ENCODE assay signal across 27 cellular contexts in the genomic region with DNA sequence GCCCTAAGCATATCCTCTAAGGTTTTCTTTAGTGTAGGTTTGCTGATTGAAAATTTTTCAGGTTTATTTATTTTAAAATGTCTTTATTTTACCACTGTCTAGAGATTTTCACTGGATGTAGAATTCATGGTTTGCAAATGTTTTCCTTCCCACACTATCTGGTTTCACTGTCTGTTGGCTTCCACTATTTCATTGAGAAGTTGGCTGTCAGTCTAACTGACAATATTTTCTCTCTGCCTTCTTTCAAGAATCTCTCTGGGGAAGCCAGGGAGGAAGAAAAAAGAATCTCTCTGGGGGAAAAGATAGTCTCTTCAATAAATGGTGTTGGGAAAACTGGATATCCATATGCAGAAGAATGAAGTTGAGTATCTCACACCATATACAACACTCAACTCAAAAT.
"Had no signal": no experiment of that assay in that cellular context is flagged by ENCODE, and none has a peak within 500 bp of the region (broad histone marks: within the 10 kb centered on the region; RNA-seq: fewer than 3 reads in every experiment).

No MANE protein-coding gene starts in this region.

- H3K4me3 ChIP-seq: colonic mucosa, esophagus muscularis mucosa, gastrocnemius medialis, heart left ventricle had no signal

- H3K27me3 Mint-ChIP-seq: activated CD4-positive, alpha-beta memory T cell treated with anti-CD3 and anti-CD28 coated beads, Interleukin-2, amount 10 ng/mL, durations not matched to agents 7 days and 5 days; activated CD4-positive, alpha-beta T cell treated with anti-CD3 and anti-CD28 coated beads, Interleukin-2, amount 10 ng/mL, durations not matched to agents 7 days and 5 days; activated naive CD8-positive, alpha-beta T cell; T-helper 17 cell had no signal

- ATAC-seq: activated T-cell treated with anti-CD3 and anti-CD28 coated beads, Interleukin-2, amount 50 U/mL, for 4 hours; foreskin keratinocyte; gastrocnemius medialis; heart left ventricle; T-helper 17 cell had no signal

- H3K27me3 ChIP-seq: colonic mucosa, esophagus muscularis mucosa, foreskin keratinocyte, gastrocnemius medialis, heart left ventricle had no signal

- H3K36me3 ChIP-seq: colonic mucosa had no signal

- H3K4me1 Mint-ChIP-seq: activated CD4-positive, alpha-beta memory T cell treated with anti-CD3 and anti-CD28 coated beads, Interleukin-2, amount 10 ng/mL, durations not matched to agents 7 days and 5 days; activated CD4-positive, alpha-beta T cell treated with anti-CD3 and anti-CD28 coated beads, Interleukin-2, amount 10 ng/mL, durations not matched to agents 7 days and 5 days had no signal

- H3K9me3 ChIP-seq: colonic mucosa, gastrocnemius medialis had no signal

- DNase-seq: activated CD4-positive, alpha-beta memory T cell treated with anti-CD3 and anti-CD28 coated beads, Interleukin-2, amount 10 ng/mL, durations not matched to agents 7 days and 5 days; activated CD4-positive, alpha-beta T cell treated with anti-CD3 and anti-CD28 coated beads for 1 hour; activated CD4-positive, alpha-beta T cell treated with anti-CD3 and anti-CD28 coated beads for 4 hours; activated CD4-positive, alpha-beta T cell treated with anti-CD3 and anti-CD28 coated beads, Interleukin-2, amount 10 ng/mL, durations not matched to agents 7 days and 5 days; activated CD4-positive, alpha-beta T cell treated with anti-CD3 and anti-CD28 coated beads, Interleukin-2, amount 50 U/mL, for 4 hours; activated gamma-delta T cell treated with Interleukin-2 at 50 U/mL for 16 hours; activated naive CD4-positive, alpha-beta T cell treated with anti-CD3 and anti-CD28 coated beads, Interleukin-2, amount 50 U/mL, for 16 hours; activated naive CD4-positive, alpha-beta T cell treated with Interleukin-2 at 50 U/mL for 16 hours; activated T-cell treated with anti-CD3 and anti-CD28 coated beads, Interleukin-2, amount 50 U/mL, for 4 hours; amniotic stem cell; anterior cingulate cortex; caudate nucleus; colonic mucosa; effector CD8-positive, alpha-beta T cell; erythroblast; foreskin keratinocyte; gastrocnemius medialis; glutamatergic neuron; heart left ventricle; T-helper 1 cell; T-helper 17 cell; T1000; WERI-Rb-1 had no signal

- H3K4me1 ChIP-seq: colonic mucosa, gastrocnemius medialis had no signal

- FAIRE-seq: astrocyte had no signal

- H3K27ac ChIP-seq: colonic mucosa, esophagus muscularis mucosa, foreskin keratinocyte, gastrocnemius medialis, heart left ventricle, WERI-Rb-1 had no signal

- H3K4me3 Mint-ChIP-seq: activated CD4-positive, alpha-beta memory T cell treated with anti-CD3 and anti-CD28 coated beads, Interleukin-2, amount 10 ng/mL, durations not matched to agents 7 days and 5 days; activated CD4-positive, alpha-beta T cell treated with anti-CD3 and anti-CD28 coated beads, Interleukin-2, amount 10 ng/mL, durations not matched to agents 7 days and 5 days; activated naive CD8-positive, alpha-beta T cell; activated T-cell treated with anti-CD3 and anti-CD28 coated beads, Interleukin-2, amount 50 U/mL, for 4 hours; T-helper 17 cell; T-helper 2 cell treated with Interferon-gamma antibody and Interleukin-4, amounts not matched to agents 5 μg/mL and 100 μg/mL, for 36 hours had no signal

- H3K27ac Mint-ChIP-seq: activated CD4-positive, alpha-beta memory T cell treated with anti-CD3 and anti-CD28 coated beads, Interleukin-2, amount 10 ng/mL, durations not matched to agents 7 days and 5 days; activated CD4-positive, alpha-beta T cell treated with anti-CD3 and anti-CD28 coated beads, Interleukin-2, amount 10 ng/mL, durations not matched to agents 7 days and 5 days; activated naive CD8-positive, alpha-beta T cell; T-helper 17 cell; T-helper 2 cell treated with Interferon-gamma antibody and Interleukin-4, amounts not matched to agents 5 μg/mL and 100 μg/mL, for 36 hours had no signal
